ENCODE assay signal across 29 cellular contexts in the genomic region with DNA sequence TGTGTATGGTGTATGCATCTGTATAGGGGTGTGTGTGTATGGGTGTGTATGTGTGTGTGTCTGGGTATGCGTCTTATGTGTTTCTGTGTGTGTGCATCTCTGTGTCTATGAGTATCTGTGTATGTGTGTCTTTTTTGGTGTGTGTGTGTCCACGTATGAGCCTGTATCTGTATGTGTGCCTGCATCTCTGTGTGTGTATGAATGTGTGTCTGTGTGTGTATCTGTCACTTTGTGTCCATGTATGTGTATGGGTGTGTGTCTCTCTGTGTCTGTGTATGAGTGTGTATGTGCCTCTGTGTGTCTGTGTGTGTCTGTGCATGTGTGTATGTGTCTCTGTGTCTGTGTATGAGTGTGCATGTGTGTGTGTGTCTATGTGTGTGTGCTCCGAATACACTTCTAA. TPM values are rescaled to one million over a fixed set of nuclear protein-coding genes. Genes with fewer than 3 reads are reported as not detected.
"Had no signal": no experiment of that assay in that cellular context is flagged by ENCODE, and none has a peak within 500 bp of the region (broad histone marks: within the 10 kb centered on the region; RNA-seq: fewer than 3 reads in every experiment).

No MANE protein-coding gene starts in this region.

- FAIRE-seq: islet of Langerhans, kidney, pancreas, small intestine had no signal

- H3K36me3 Mint-ChIP-seq: immature natural killer cell; stimulated activated effector memory CD8-positive, alpha-beta T cell treated with anti-CD3 and anti-CD28 coated beads, Interleukin-12 subunit alpha, Interleukin-12 subunit beta, amount 100 ng/mL, for 72 hours had no signal

- H3K4me3 Mint-ChIP-seq: immature natural killer cell; naive thymus-derived CD8-positive, alpha-beta T cell; nephron; neural crest cell; stimulated activated effector memory CD8-positive, alpha-beta T cell treated with anti-CD3 and anti-CD28 coated beads, Interleukin-12 subunit alpha, Interleukin-12 subunit beta, amount 100 ng/mL, for 72 hours; stimulated activated naive CD8-positive, alpha-beta T cell treated with anti-CD3 and anti-CD28 coated beads, Interleukin-15, Interleukin-2, amounts not matched to agents 100 ng/mL and 50 ng/mL, for 24 hours had no signal

- DNase-seq: hypothalamus; immature natural killer cell; kidney; left colon; left lung; lower lobe of right lung; mammary epithelial cell; mesenchymal stem cell; naive thymus-derived CD8-positive, alpha-beta T cell; nucleus accumbens; pancreas; posterior cingulate gyrus; retina; right cardiac atrium; sigmoid colon; small intestine; spleen; stimulated activated CD4-positive, alpha-beta T cell treated with anti-CD3 and anti-CD28 coated beads, Interleukin-4, amount 100 ng/mL, for 24 hours; stimulated activated naive CD4-positive, alpha-beta T cell; upper lobe of left lung; uterus had no signal

- H3K9me3 ChIP-seq: left lung, lower lobe of right lung, pancreas, prostate gland, sigmoid colon, spleen, suprapubic skin, tibial nerve, upper lobe of left lung, uterus had no signal

- H3K27ac Mint-ChIP-seq: immature natural killer cell; naive thymus-derived CD8-positive, alpha-beta T cell; nephron; stimulated activated effector memory CD8-positive, alpha-beta T cell treated with anti-CD3 and anti-CD28 coated beads, Interleukin-12 subunit alpha, Interleukin-12 subunit beta, amount 100 ng/mL, for 72 hours; stimulated activated naive CD8-positive, alpha-beta T cell treated with anti-CD3 and anti-CD28 coated beads, Interleukin-15, Interleukin-2, amounts not matched to agents 100 ng/mL and 50 ng/mL, for 24 hours had no signal

- H3K4me1 ChIP-seq: left lung, lower lobe of right lung, spleen, suprapubic skin, tibial nerve, upper lobe of left lung, uterus had no signal

- H3K4me3 ChIP-seq: left lung, lower lobe of right lung, pancreas, prostate gland, sigmoid colon, spleen, suprapubic skin, tibial nerve, upper lobe of left lung, uterus had no signal

- H3K9me3 Mint-ChIP-seq: immature natural killer cell; nephron; stimulated activated effector memory CD8-positive, alpha-beta T cell treated with anti-CD3 and anti-CD28 coated beads, Interleukin-12 subunit alpha, Interleukin-12 subunit beta, amount 100 ng/mL, for 72 hours; stimulated activated naive CD8-positive, alpha-beta T cell treated with anti-CD3 and anti-CD28 coated beads, Interleukin-15, Interleukin-2, amounts not matched to agents 100 ng/mL and 50 ng/mL, for 24 hours had no signal

- H3K4me1 Mint-ChIP-seq: immature natural killer cell; naive thymus-derived CD8-positive, alpha-beta T cell; stimulated activated effector memory CD8-positive, alpha-beta T cell treated with anti-CD3 and anti-CD28 coated beads, Interleukin-12 subunit alpha, Interleukin-12 subunit beta, amount 100 ng/mL, for 72 hours had no signal

- ATAC-seq: left colon; left lung; lower lobe of right lung; naive thymus-derived CD8-positive, alpha-beta T cell; pancreas; right cardiac atrium; stimulated activated effector memory CD8-positive, alpha-beta T cell treated with anti-CD3 and anti-CD28 coated beads, Interleukin-12 subunit alpha, Interleukin-12 subunit beta, amount 100 ng/mL, for 72 hours had no signal

- H3K27ac ChIP-seq: left lung, lower lobe of right lung, pancreas, prostate gland, sigmoid colon, spleen, suprapubic skin, tibial nerve, upper lobe of left lung, uterus had no signal

- H3K36me3 ChIP-seq: left lung, lower lobe of right lung, pancreas, prostate gland, sigmoid colon, spleen, suprapubic skin, tibial nerve, upper lobe of left lung, uterus had no signal

- H3K27me3 ChIP-seq: left lung, pancreas, sigmoid colon, suprapubic skin, tibial nerve, upper lobe of left lung, uterus had no signal

RNA-seq across cellular contexts. Expression of a gene that starts 24.3 kb away (rescaled TPM):
- polyA plus RNA-seq: immature natural killer cell had no signal
